24 cellular contexts compared by ENCODE assay signal in genomic region chr11:2366271-2366670, GRCh38. TPM values are rescaled to one million over a fixed set of nuclear protein-coding genes. Genes with fewer than 3 reads are reported as not detected.
A peak's percentile ranks its signal among the peaks of the same experiment; 100 is the strongest.
DNase-seq lines count a peak whose midpoint lies in the region; ATAC-seq, FAIRE-seq and TF ChIP-seq lines count a peak whose summit lies in the region.
"Had no signal": no experiment of that assay in that cellular context is flagged by ENCODE, and none has a peak within 500 bp of the region (broad histone marks: within the 10 kb centered on the region; RNA-seq: fewer than 3 reads in every experiment).

No MANE protein-coding gene starts in this region.

- H3K36me3 ChIP-seq in BLaER1: no peaks in the 10 kb centered on the region
- no peaks in the 10 kb centered on the region for H3K36me3 ChIP-seq in pancreas
- H3K36me3 ChIP-seq: HAP-1, heart right ventricle, SJSA1 had no signal

- H3K4me3 Mint-ChIP-seq in chondrocyte (ENCODE audit: unreplicated experiment): no peak overlapping the region
- no peak overlapping the region for H3K4me3 Mint-ChIP-seq in activated naive CD8-positive, alpha-beta T cell treated with anti-CD3 and anti-CD28 coated beads for 36 hours
- H3K4me3 Mint-ChIP-seq: activated naive CD8-positive, alpha-beta T cell; activated T-helper 1 cell treated with anti-CD3 and anti-CD28 coated beads, Interleukin-12 subunit alpha, Interleukin-12 subunit beta, Interleukin-2, Interleukin-4 antibody, amounts not matched to agents 30 ng/mL and 10 ng/mL and 1 ng/mL, durations not matched to agents 14 hours and 24 hours and 36 hours; CD8-positive, alpha-beta T cell; IgD-negative memory B cell; nephron progenitor cell; type B pancreatic cell had no signal

- no peak for FAIRE-seq in pancreas (lab: Jason Lieb, UNC)
- FAIRE-seq: islet of Langerhans had no signal

- H3K27ac Mint-ChIP-seq in chondrocyte (ENCODE audit: unreplicated experiment): no peak overlapping the region
- no peak overlapping the region for H3K27ac Mint-ChIP-seq in activated naive CD8-positive, alpha-beta T cell treated with anti-CD3 and anti-CD28 coated beads for 36 hours
- H3K27ac Mint-ChIP-seq: activated naive CD8-positive, alpha-beta T cell; activated T-helper 1 cell treated with anti-CD3 and anti-CD28 coated beads, Interleukin-12 subunit alpha, Interleukin-12 subunit beta, Interleukin-2, Interleukin-4 antibody, amounts not matched to agents 30 ng/mL and 10 ng/mL and 1 ng/mL, durations not matched to agents 14 hours and 24 hours and 36 hours; CD8-positive, alpha-beta T cell; IgD-negative memory B cell; nephron progenitor cell; type B pancreatic cell had no signal

- H3K4me3 ChIP-seq in BLaER1: peak overlapping the region; percentile 58
- no peak overlapping the region for H3K4me3 ChIP-seq in pancreas
- H3K4me3 ChIP-seq: HAP-1, heart right ventricle, SJSA1 had no signal

- DNase-seq in NCI-H1105 (lab: John Stamatoyannopoulos, UW): peak; percentile 42
- DNase-seq in chondrocyte (ENCODE audit: low spot score): peak; percentile 83
- peak in 1 of 6 donors; percentile 52 for DNase-seq in pancreas
- no peak for DNase-seq in left colon
- DNase-seq in SIG-M5 treated with dmso at 0.1 percent for 504 hours (lab: John Stamatoyannopoulos, UW; ENCODE audit: unreplicated experiment): no peak
- no peak for DNase-seq in activated CD8-positive, alpha-beta memory T cell treated with anti-CD3 and anti-CD28 coated beads for 24 hours
- no peak for DNase-seq in activated naive CD8-positive, alpha-beta T cell treated with anti-CD3 and anti-CD28 coated beads for 36 hours
- DNase-seq: CD8-positive, alpha-beta T cell; central memory CD4-positive, alpha-beta T cell; effector memory CD4-positive, alpha-beta T cell; heart right ventricle; mesendoderm; MV-4-11; NCI-H2081 treated with DMSO at 0.1 percent for 48 hours; NCI-H510A treated with DMSO at 0.1 percent for 48 hours; nephron progenitor cell had no signal

- peak overlapping the region; percentile 100 for H3K4me2 ChIP-seq in BLaER1

- ATAC-seq in pancreas: peak in 3 of 4 donors; percentile 30 to 52 (median 31)
- ATAC-seq in left colon: no peak
- ATAC-seq: CD8-positive, alpha-beta T cell had no signal

- H3K27ac ChIP-seq in BLaER1 (peak overlapping the region; percentile 86), pancreas (no peak overlapping the region)
- H3K27ac ChIP-seq: SJSA1 had no signal

- no peaks in the 10 kb centered on the region for H3K9me3 Mint-ChIP-seq in chondrocyte (ENCODE audit: low read depth)
- H3K9me3 Mint-ChIP-seq in activated naive CD8-positive, alpha-beta T cell treated with anti-CD3 and anti-CD28 coated beads for 36 hours: no peaks in the 10 kb centered on the region
- H3K9me3 Mint-ChIP-seq: activated T-helper 1 cell treated with anti-CD3 and anti-CD28 coated beads, Interleukin-12 subunit alpha, Interleukin-12 subunit beta, Interleukin-2, Interleukin-4 antibody, amounts not matched to agents 30 ng/mL and 10 ng/mL and 1 ng/mL, durations not matched to agents 14 hours and 24 hours and 36 hours; CD8-positive, alpha-beta T cell; IgD-negative memory B cell; nephron progenitor cell; type B pancreatic cell had no signal

- no peaks in the 10 kb centered on the region for H3K27me3 Mint-ChIP-seq in chondrocyte (ENCODE audit: low read depth)
- no peaks in the 10 kb centered on the region for H3K27me3 Mint-ChIP-seq in activated naive CD8-positive, alpha-beta T cell treated with anti-CD3 and anti-CD28 coated beads for 36 hours
- H3K27me3 Mint-ChIP-seq: activated naive CD8-positive, alpha-beta T cell; IgD-negative memory B cell; type B pancreatic cell had no signal

- H3K4me1 Mint-ChIP-seq in chondrocyte (ENCODE audit: low read depth): no peaks in the 10 kb centered on the region
- no peaks in the 10 kb centered on the region for H3K4me1 Mint-ChIP-seq in activated naive CD8-positive, alpha-beta T cell treated with anti-CD3 and anti-CD28 coated beads for 36 hours
- H3K4me1 Mint-ChIP-seq: nephron progenitor cell had no signal

- H3K4me1 ChIP-seq in BLaER1 (peaks cover 79% of the 10 kb centered on the region), pancreas (no peaks in the 10 kb centered on the region)
- H3K4me1 ChIP-seq: HAP-1 had no signal

- TF ChIP-seq CTCF in chondrocyte (IDR thresholded peaks at IDR 0.05) (no peak), pancreas (IDR thresholded peaks at IDR 0.05) (no peak)

- peak overlapping the region; percentile 78 for H3K9ac ChIP-seq in BLaER1

- 50 to 67% methylated on average over 11 of the region's 11 CpGs for WGBS in pancreas, 2 donors

- H3K27me3 ChIP-seq in BLaER1 (no peaks in the 10 kb centered on the region), pancreas (no peaks in the 10 kb centered on the region)
- H3K27me3 ChIP-seq: heart right ventricle, SJSA1 had no signal

- H4K20me1 ChIP-seq in BLaER1: no peaks in the 10 kb centered on the region

- intact Hi-C loops in pancreas (cut with DNase I): no loop called here
- intact Hi-C loops in left colon (cut with DNase I, micrococcal nuclease): no loop called here

- no peaks in the 10 kb centered on the region for H3K9me3 ChIP-seq in BLaER1
- H3K9me3 ChIP-seq in pancreas: no peaks in the 10 kb centered on the region
- H3K9me3 ChIP-seq: HAP-1, heart right ventricle, SJSA1 had no signal

- peaks cover 2% of the 10 kb centered on the region for H3K36me3 Mint-ChIP-seq in chondrocyte (ENCODE audit: low read depth)
- no peaks in the 10 kb centered on the region for H3K36me3 Mint-ChIP-seq in activated naive CD8-positive, alpha-beta T cell treated with anti-CD3 and anti-CD28 coated beads for 36 hours
- H3K36me3 Mint-ChIP-seq: activated naive CD8-positive, alpha-beta T cell; CD8-positive, alpha-beta T cell; type B pancreatic cell had no signal

RNA-seq across cellular contexts. Expression of gene CD81, which starts 10.8 kb away (rescaled TPM):
- total RNA-seq in chondrocyte (403 to 442 TPM (median 441 TPM) in 3 replicates), pancreas (100 to 1,000 TPM; 154 to 337 (median 236) TPM), left colon (100 to 1,000 TPM; 111 to 217 TPM)
- 100 to 1,000 TPM; 166 to 392 TPM for polyA plus RNA-seq in pancreas
- 100 to 1,000 TPM; 132 to 134 TPM for total RNA-seq in activated naive CD8-positive, alpha-beta T cell treated with anti-CD3 and anti-CD28 coated beads for 36 hours

RNA-seq across cellular contexts. Expression of gene TSSC4, which starts 34.3 kb away (rescaled TPM):
- 44.1 to 55.2 TPM (median 52.2 TPM) in 3 replicates for total RNA-seq in chondrocyte
- 10 to 100 TPM; 16.8 to 27.7 (median 19.7) TPM for total RNA-seq in pancreas
- 10 to 100 TPM; 54.3 to 60.0 TPM for polyA plus RNA-seq in pancreas
- total RNA-seq in left colon: 10 to 100 TPM; 39.9 to 40.4 TPM
- 10 to 100 TPM; 46.9 to 54.2 TPM for total RNA-seq in activated naive CD8-positive, alpha-beta T cell treated with anti-CD3 and anti-CD28 coated beads for 36 hours

Comparison
In these comparisons a context has a peak if more than half of its experiments do, and no peak if none do; other contexts are left out.
1. DNase-seq: peak in NCI-H1105 (single experiment) and chondrocyte (single experiment); none in left colon (0 of 2), SIG-M5 treated with dmso at 0.1 percent for 504 hours (single experiment), activated CD8-positive, alpha-beta memory T cell treated with anti-CD3 and anti-CD28 coated beads for 24 hours (single experiment) and activated naive CD8-positive, alpha-beta T cell treated with anti-CD3 and anti-CD28 coated beads for 36 hours (single experiment).